In the genomic region with DNA sequence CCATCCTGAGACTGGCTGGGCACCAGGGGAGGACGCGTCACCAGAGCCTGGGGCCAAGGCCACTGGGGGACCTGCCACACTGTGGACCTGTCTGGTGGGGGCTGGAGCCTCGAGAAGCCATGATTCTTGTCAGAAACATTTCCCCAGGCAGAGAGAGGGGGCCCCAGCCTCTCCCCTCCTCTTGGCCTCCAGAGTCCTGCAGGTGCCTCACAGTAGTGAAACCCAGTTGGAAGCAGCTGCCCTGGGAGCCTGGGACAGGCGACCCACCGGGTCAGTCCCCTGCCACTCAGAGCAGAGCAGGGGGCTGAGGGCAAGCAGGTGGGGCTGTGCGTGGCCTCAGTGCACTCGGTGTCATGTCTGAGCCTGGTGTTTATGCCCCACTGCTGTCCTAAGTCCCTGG, we compare ENCODE assay signal across 24 cellular contexts. TPM values are rescaled to one million over a fixed set of nuclear protein-coding genes. Genes with fewer than 3 reads are reported as not detected.
DNase-seq lines count a peak whose midpoint lies in the region; ATAC-seq, FAIRE-seq and TF ChIP-seq lines count a peak whose summit lies in the region.
"Had no signal": no experiment of that assay in that cellular context is flagged by ENCODE, and none has a peak within 500 bp of the region (broad histone marks: within the 10 kb centered on the region; RNA-seq: fewer than 3 reads in every experiment).

No MANE protein-coding gene starts in this region.

- no peak overlapping the region for H3K9ac ChIP-seq in HepG2 (ENCODE audit: insufficient read depth, low read depth, low read length)

- no TSS peak for BruUV-seq in HepG2 (replicated peaks; lab: Mats Ljungman, UMichigan)

- TF ChIP-seq EP300 in HepG2 (IDR thresholded peaks at IDR 0.05; ENCODE audit: low read depth in 2 of 2, low read length in 2 of 2) = no peak
- TF ChIP-seq EP300 in HepG2 (CRISPR knock-in tag; IDR thresholded peaks at IDR 0.05; ENCODE audit: borderline replicate concordance) = no peak

- CTCF ChIA-PET in HepG2 (lab: Yijun Ruan, JAX; ENCODE audit: low intra/inter-chr PET ratio, low total read pairs) = no interaction called here

- H3K27me3 ChIP-seq in HepG2 (ENCODE audit: control insufficient read depth in 1 of 2, insufficient read depth in 2 of 2, low read length in 2 of 2) (no peaks in the 10 kb centered on the region), right lobe of liver (no peaks in the 10 kb centered on the region), osteoblast (ENCODE audit: insufficient read depth, low read length) (no peaks in the 10 kb centered on the region), adrenal gland (no peaks in the 10 kb centered on the region)
- H3K27me3 ChIP-seq: BE2C had no signal

- no peaks in the 10 kb centered on the region for H3K79me2 ChIP-seq in HepG2 (ENCODE audit: insufficient read depth, low read length)
- H3K79me2 ChIP-seq in osteoblast (ENCODE audit: insufficient read depth, low read length) = no peaks in the 10 kb centered on the region

- intact Hi-C loops in HepG2 (cut with micrococcal nuclease; ENCODE audit: unreplicated experiment) = no loop called here
- intact Hi-C loops in right lobe of liver (cut with DNase I) = no loop called here
- intact Hi-C loops in adrenal gland (cut with DNase I) = no loop called here

- no peaks in the 10 kb centered on the region for H4K20me1 ChIP-seq in HepG2 (ENCODE audit: insufficient read depth, low read length)
- no peaks in the 10 kb centered on the region for H4K20me1 ChIP-seq in osteoblast (ENCODE audit: insufficient read depth, low read length)

- POLR2A ChIA-PET in HepG2 (lab: Yijun Ruan, JAX) = interaction anchor here (1.0 kb wide), 1 partner anchor 36 kb away, joined by 3 read pairs; a partner anchor contains a TSS

- H3K9me3 ChIP-seq in HepG2 (ENCODE audit: low read length) (no peaks in the 10 kb centered on the region), right lobe of liver (no peaks in the 10 kb centered on the region), osteoblast (ENCODE audit: low read depth, low read length) (no peaks in the 10 kb centered on the region), adrenal gland (replicated peaks in 1 of 3) (no peaks in the 10 kb centered on the region)
- H3K9me3 ChIP-seq: BE2C had no signal

- ATAC-seq in HepG2 = peak; percentile 8
- ATAC-seq in right lobe of liver = no peak
- ATAC-seq in HG03196 (IDR thresholded peaks at IDR 0.05; ENCODE audit: unreplicated experiment) = no peak

- TF ChIP-seq CTCF in HepG2 (CRISPR knock-in tag; IDR thresholded peaks at IDR 0.05) (no peak), right lobe of liver (IDR thresholded peaks at IDR 0.05) (no peak), osteoblast (IDR thresholded peaks at IDR 0.05; ENCODE audit: extremely low read depth, low read depth, low read length) (no peak), adrenal gland (IDR thresholded peaks at IDR 0.05) (no peak)

- FAIRE-seq in HepG2 (lab: Jason Lieb, UNC) = no peak

- H3K4me1 ChIP-seq in HepG2 (ENCODE audit: insufficient read depth, low read length) = peaks cover 16% of the 10 kb centered on the region
- peaks cover 0 to 11% (median 3%) of the 10 kb centered on the region in 4 donors for H3K4me1 ChIP-seq in right lobe of liver
- H3K4me1 ChIP-seq in osteoblast (ENCODE audit: insufficient read depth, low read length) = peaks cover 12% of the 10 kb centered on the region
- peaks cover 0 to 12% of the 10 kb centered on the region in 2 donors for H3K4me1 ChIP-seq in adrenal gland (replicated peaks in 1 of 2)
- H3K4me1 ChIP-seq: BE2C had no signal

- in situ Hi-C loops in HepG2 (cut with HindIII; ENCODE audit: extremely low pct_ligation_motif_present, low pct_unique_long_range_greater_than_20kb) = no loop called here

- no peaks in the 10 kb centered on the region; a peak in 1 of 5 replicates for H3K36me3 ChIP-seq in HepG2 (replicated peaks in 1 of 2; ENCODE audit: control insufficient read depth in 1 of 2, insufficient read depth in 2 of 2, low read length in 2 of 2)
- H3K36me3 ChIP-seq in right lobe of liver = no peaks in the 10 kb centered on the region
- no peaks in the 10 kb centered on the region for H3K36me3 ChIP-seq in osteoblast (ENCODE audit: insufficient read depth, low read length)
- H3K36me3 ChIP-seq in adrenal gland (replicated peaks in 1 of 2) = no peaks in the 10 kb centered on the region
- H3K36me3 ChIP-seq: BE2C had no signal

- TF ChIP-seq POLR2A in HepG2 (IDR thresholded peaks at IDR 0.05; ENCODE audit: insufficient read depth in 1 of 2, low read depth in 2 of 2, low read length in 2 of 2) = no peak
- TF ChIP-seq POLR2A in right lobe of liver (IDR thresholded peaks at IDR 0.05) = no peak
- no peak for TF ChIP-seq POLR2A in adrenal gland (IDR thresholded peaks at IDR 0.05)

- TF ChIP-seq RAD21 in HepG2 (CRISPR knock-in tag; IDR thresholded peaks at IDR 0.05) = no peak

- no peak overlapping the region for H2AFZ ChIP-seq in HepG2 (ENCODE audit: low read length)
- no peak overlapping the region for H2AFZ ChIP-seq in osteoblast (ENCODE audit: low read length)
- H2AFZ ChIP-seq: PC-9 had no signal

- DNase-seq in HepG2 (ENCODE audit: low spot score) (no peak), right lobe of liver (no peak), osteoblast (ENCODE audit: insufficient read length, low spot score, missing footprints) (peak; percentile 61), adrenal gland (no peak), foreskin melanocyte (no peak)
- DNase-seq: BE2C, DMS79 treated with DMSO at 0.1 percent for 48 hours, HFFc6, IMR-90, NCI-H1048, NCI-H1436, NCI-H1930, NCI-H226, NCI-H524, NCI-H82, PC-9, SIG-M5 had no signal

- H3K4me2 ChIP-seq in HepG2 (ENCODE audit: low read depth, low read length) (no peak overlapping the region), osteoblast (ENCODE audit: insufficient read depth, low read length) (no peak overlapping the region)
- H3K4me2 ChIP-seq: PC-9 had no signal

- 72% methylated on average over 5 of the region's 7 CpGs for WGBS in HepG2 (ENCODE audit: low lambda C conversion rate)
- WGBS in right lobe of liver (ENCODE audit: insufficient coverage, low coverage, low lambda C conversion rate, missing lambda C conversion rate) = 100% methylated on average over 3 of the region's 7 CpGs
- 70 to 77% (median 72%) methylated on average over 3 to 7 of the region's 7 CpGs for whole genome bisulfite sequencing in adrenal gland, 4 donors

- H3K27ac ChIP-seq in HepG2 (ENCODE audit: extremely low read length, insufficient read depth, low read length) (no peak overlapping the region), right lobe of liver (no peak overlapping the region), cingulate gyrus (ENCODE audit: low read depth, low read length) (peak overlapping the region; percentile 89), osteoblast (ENCODE audit: low read depth, low read length) (no peak overlapping the region), adrenal gland (no peak overlapping the region)
- H3K27ac ChIP-seq: PC-9, RWPE1 had no signal

- no peak overlapping the region for H3K4me3 ChIP-seq in HepG2 (replicated peaks in 1 of 3; ENCODE audit: insufficient read depth in 1 of 3, low read depth in 2 of 3, low read length in 3 of 3)
- H3K4me3 ChIP-seq in right lobe of liver = no peak overlapping the region
- no peak overlapping the region for H3K4me3 ChIP-seq in osteoblast (ENCODE audit: insufficient read depth, low read length)
- no peak overlapping the region for H3K4me3 ChIP-seq in adrenal gland
- H3K4me3 ChIP-seq: PC-9 had no signal

RNA-seq across cellular contexts. Expression of a gene that starts 7.8 kb away (rescaled TPM):
- 6.5 and 8.0 TPM in 2 replicates for total RNA-seq in HepG2 (2016; rRNA removed; fragmentation: Illumina TruSeq; extraction: Trizol)
- total RNA-seq in HepG2 (2016; cell fraction: cytosol; rRNA removed; fragmentation: Illumina TruSeq; extraction: Trizol; ENCODE audit: low read depth) = 0.40 and 0.97 TPM in 2 replicates
- 5.2 and 7.1 TPM in 2 replicates for total RNA-seq in HepG2 (2016; cell fraction: insoluble cytoplasmic fraction; rRNA removed; fragmentation: Illumina TruSeq; extraction: Trizol)
- 2.6 TPM in 2 replicates for total RNA-seq in HepG2 (2016; cell fraction: membrane; rRNA removed; fragmentation: Illumina TruSeq; extraction: Trizol)
- 6.6 and 6.8 TPM in 2 replicates for total RNA-seq in HepG2 (2016; cell fraction: nucleus; rRNA removed; fragmentation: Illumina TruSeq; extraction: Trizol)
- 9.0 and 11.3 TPM in 2 replicates for polyA plus RNA-seq in HepG2 (2011; rRNA removed)
- 4.6 and 5.3 TPM in 2 replicates for polyA plus RNA-seq in HepG2 (2011; cell fraction: cytosol; rRNA removed)
- polyA plus RNA-seq in HepG2 (2011; cell fraction: nucleus; rRNA removed) = 50.2 and 58.5 TPM in 2 replicates
- 7.4 and 10.0 TPM in 2 replicates for polyA plus RNA-seq in HepG2 (2012)
- polyA plus RNA-seq in HepG2 (2016; cell fraction: cytosol; fragmentation: Illumina TruSeq; extraction: Trizol; ENCODE audit: low read depth) = 0.54 and 0.68 TPM in 2 replicates
- 6.9 and 8.9 TPM in 2 replicates for polyA plus RNA-seq in HepG2 (2016; cell fraction: insoluble cytoplasmic fraction; fragmentation: Illumina TruSeq; extraction: Trizol; ENCODE audit: low read depth)
- 1.8 and 2.0 TPM in 2 replicates for polyA plus RNA-seq in HepG2 (2016; cell fraction: membrane; fragmentation: Illumina TruSeq; extraction: Trizol; ENCODE audit: low read depth)
- 29.7 and 30.8 TPM in 2 replicates for polyA plus RNA-seq in HepG2 (2016; cell fraction: nucleus; fragmentation: Illumina TruSeq; extraction: Trizol; ENCODE audit: insufficient read depth, low read depth)
- polyA minus RNA-seq in HepG2 (2011; rRNA and poly(A)+ RNA removed; ENCODE audit: low replicate concordance) = 18.1 TPM in 1 of 2 replicates, not detected in the other
- polyA minus RNA-seq in HepG2 (2011; cell fraction: cytosol; rRNA and poly(A)+ RNA removed) = 4.5 and 5.7 TPM in 2 replicates
- 7.3 and 8.8 TPM in 2 replicates for polyA minus RNA-seq in HepG2 (2011; cell fraction: nucleus; rRNA and poly(A)+ RNA removed)
- 10 to 100 TPM in 3 of 6 experiments, 1 to 10 TPM in 3; 5.3 to 29.4 (median 10.7) TPM for total RNA-seq in right lobe of liver
- 0.29 TPM in 1 of 2 replicates, not detected in the other for total RNA-seq in osteoblast
- total RNA-seq in adrenal gland = 1 to 10 TPM in 5 of 8 donors, under 1 TPM in 2, not detected in 1; 0.32 to 2.4 (median 1.5) TPM
- polyA plus RNA-seq in adrenal gland = 10 to 100 TPM in 1 of 3 donors, 1 to 10 TPM in 1, under 1 TPM in 1; 0.16 to 11.2 (median 5.2) TPM
- total RNA-seq: A172, H4, HFFc6, HT-29, IMR-90, M059J, PC-9 had no signal
- polyA plus RNA-seq: IMR-90 had no signal

RNA-seq across cellular contexts. Expression of a gene that starts 36.2 kb away (rescaled TPM):
- 34.1 and 42.7 TPM in 2 replicates for total RNA-seq in HepG2 (2016; rRNA removed; fragmentation: Illumina TruSeq; extraction: Trizol)
- 15.3 and 15.6 TPM in 2 replicates for total RNA-seq in HepG2 (2016; cell fraction: cytosol; rRNA removed; fragmentation: Illumina TruSeq; extraction: Trizol; ENCODE audit: low read depth)
- total RNA-seq in HepG2 (2016; cell fraction: insoluble cytoplasmic fraction; rRNA removed; fragmentation: Illumina TruSeq; extraction: Trizol) = 29.0 and 39.0 TPM in 2 replicates
- total RNA-seq in HepG2 (2016; cell fraction: membrane; rRNA removed; fragmentation: Illumina TruSeq; extraction: Trizol) = 16.2 and 18.8 TPM in 2 replicates
- total RNA-seq in HepG2 (2016; cell fraction: nucleus; rRNA removed; fragmentation: Illumina TruSeq; extraction: Trizol) = 32.7 and 34.7 TPM in 2 replicates
- polyA plus RNA-seq in HepG2 (2011; rRNA removed) = 35.2 and 36.1 TPM in 2 replicates
- 21.6 and 34.6 TPM in 2 replicates for polyA plus RNA-seq in HepG2 (2011; cell fraction: cytosol; rRNA removed)
- 105 and 120 TPM in 2 replicates for polyA plus RNA-seq in HepG2 (2011; cell fraction: nucleus; rRNA removed)
- 24.0 and 29.7 TPM in 2 replicates for polyA plus RNA-seq in HepG2 (2012)
- polyA plus RNA-seq in HepG2 (2016; cell fraction: cytosol; fragmentation: Illumina TruSeq; extraction: Trizol; ENCODE audit: low read depth) = 20.5 and 22.5 TPM in 2 replicates
- 34.1 and 36.9 TPM in 2 replicates for polyA plus RNA-seq in HepG2 (2016; cell fraction: insoluble cytoplasmic fraction; fragmentation: Illumina TruSeq; extraction: Trizol; ENCODE audit: low read depth)
- 23.2 and 26.6 TPM in 2 replicates for polyA plus RNA-seq in HepG2 (2016; cell fraction: membrane; fragmentation: Illumina TruSeq; extraction: Trizol; ENCODE audit: low read depth)
- polyA plus RNA-seq in HepG2 (2016; cell fraction: nucleus; fragmentation: Illumina TruSeq; extraction: Trizol; ENCODE audit: insufficient read depth, low read depth) = 70.0 and 73.3 TPM in 2 replicates
- 0.28 and 57.0 TPM in 2 replicates for polyA minus RNA-seq in HepG2 (2011; rRNA and poly(A)+ RNA removed; ENCODE audit: low replicate concordance)
- 15.6 and 18.8 TPM in 2 replicates for polyA minus RNA-seq in HepG2 (2011; cell fraction: cytosol; rRNA and poly(A)+ RNA removed)
- 34.4 and 36.6 TPM in 2 replicates for polyA minus RNA-seq in HepG2 (2011; cell fraction: nucleus; rRNA and poly(A)+ RNA removed)
- total RNA-seq in right lobe of liver = 100 to 1,000 TPM in 3 of 6 experiments, 10 to 100 TPM in 3; 60.7 to 187 (median 114) TPM
- total RNA-seq in osteoblast = 0.72 and 1.8 TPM in 2 replicates
- total RNA-seq in adrenal gland = 10 to 100 TPM in 6 of 8 donors, 1 to 10 TPM in 2; 3.1 to 30.1 (median 12.6) TPM
- polyA plus RNA-seq in adrenal gland = 10 to 100 TPM in 2 of 3 donors, 1 to 10 TPM in 1; 2.7 to 24.4 (median 20.8) TPM
- total RNA-seq: A172, H4, HT-29, M059J, PC-9 had no signal
